ENCODE assay signal across 8 cellular contexts in the genomic region with DNA sequence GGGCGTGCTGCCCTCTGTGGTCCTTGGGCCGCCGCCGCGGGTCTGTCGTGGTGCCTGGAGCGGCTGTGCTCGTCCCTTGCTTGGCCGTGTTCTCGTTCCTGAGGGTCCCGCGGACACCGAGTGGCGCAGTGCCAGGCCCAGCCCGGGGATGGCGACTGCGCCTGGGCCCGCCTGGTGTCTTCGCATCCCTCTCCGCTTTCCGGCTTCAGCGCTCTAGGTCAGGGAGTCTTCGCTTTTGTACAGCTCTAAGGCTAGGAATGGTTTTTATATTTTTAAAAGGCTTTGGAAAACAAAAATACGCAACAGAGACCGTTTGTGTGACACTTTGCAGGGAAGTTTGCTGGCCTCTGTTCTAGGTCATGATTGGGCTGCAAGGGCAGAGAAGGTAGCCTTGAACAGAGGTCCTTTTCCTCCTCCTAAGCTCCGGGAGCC. TPM values are rescaled to one million over a fixed set of nuclear protein-coding genes. Genes with fewer than 3 reads are reported as not detected.
DNase-seq lines count a peak whose midpoint lies in the region; ATAC-seq and TF ChIP-seq lines count a peak whose summit lies in the region.

No MANE protein-coding gene starts in this region.

- peak overlapping the region; percentile 91 for H3K27ac Mint-ChIP-seq in stimulated activated memory B cell treated with anti-CD40 and anti-IgM and Interleukin-4, amounts not matched to agents 10 μg/mL and 1 μg/mL and 100 μg/mL, for 72 hours

- ATAC-seq in HG02798 (IDR thresholded peaks at IDR 0.05; ENCODE audit: poor library complexity, unreplicated experiment): peak; percentile 24
- ATAC-seq in stimulated activated memory B cell treated with anti-CD40 and anti-IgM and Interleukin-4, amounts not matched to agents 10 μg/mL and 1 μg/mL and 100 μg/mL, for 72 hours: peak; percentile 62

- H3K4me3 Mint-ChIP-seq in stimulated activated memory B cell treated with anti-CD40 and anti-IgM and Interleukin-4, amounts not matched to agents 10 μg/mL and 1 μg/mL and 100 μg/mL, for 72 hours: peak overlapping the region; percentile 87

- peak overlapping the region; percentile 83 for H3K27ac ChIP-seq in 22Rv1

- peaks cover 10% of the 10 kb centered on the region for H3K36me3 Mint-ChIP-seq in stimulated activated memory B cell treated with anti-CD40 and anti-IgM and Interleukin-4, amounts not matched to agents 10 μg/mL and 1 μg/mL and 100 μg/mL, for 72 hours

- H3K4me3 ChIP-seq in GM12864 (ENCODE audit: low read depth, low read length) (peak overlapping the region; percentile 82), kidney epithelial cell (ENCODE audit: low read depth, low read length) (peak overlapping the region; percentile 98)

- H3K36me3 ChIP-seq in kidney epithelial cell (ENCODE audit: control insufficient read depth, insufficient read depth, low read length): peaks cover 2% of the 10 kb centered on the region

- no peaks in the 10 kb centered on the region for H3K27me3 Mint-ChIP-seq in stimulated activated memory B cell treated with anti-CD40 and anti-IgM and Interleukin-4, amounts not matched to agents 10 μg/mL and 1 μg/mL and 100 μg/mL, for 72 hours

- no peaks in the 10 kb centered on the region for H3K27me3 ChIP-seq in kidney epithelial cell (ENCODE audit: control insufficient read depth, insufficient read depth, low read length)

- in situ Hi-C loops in T47D (cut with HindIII; ENCODE audit: low pct_unique_long_range_greater_than_20kb, low sequenced_read_pairs): no loop called here

- no peak for DNase-seq in GM12864 (ENCODE audit: low read depth)
- peak; percentile 21 for DNase-seq in NCI-H2171 treated with DMSO at 0.1 percent for 48 hours (lab: John Stamatoyannopoulos, UW)
- peak; percentile 31 to 39 for DNase-seq in T47D (ENCODE audit: low read depth in 1 of 2, low spot score in 1 of 2)
- no peak for DNase-seq in kidney epithelial cell (ENCODE audit: low read depth)
- no peak for DNase-seq in NCI-H2029 (lab: John Stamatoyannopoulos, UW)

- H3K4me1 Mint-ChIP-seq in stimulated activated memory B cell treated with anti-CD40 and anti-IgM and Interleukin-4, amounts not matched to agents 10 μg/mL and 1 μg/mL and 100 μg/mL, for 72 hours: peaks cover 59% of the 10 kb centered on the region

- no peaks in the 10 kb centered on the region for H3K9me3 Mint-ChIP-seq in stimulated activated memory B cell treated with anti-CD40 and anti-IgM and Interleukin-4, amounts not matched to agents 10 μg/mL and 1 μg/mL and 100 μg/mL, for 72 hours

- TF ChIP-seq CTCF in 22Rv1 (IDR thresholded peaks at IDR 0.05) (no peak), GM12864 (IDR thresholded peaks at IDR 0.05; ENCODE audit: low read depth, low read length, missing control alignments) (peak; percentile 2), kidney epithelial cell (IDR thresholded peaks at IDR 0.05; ENCODE audit: insufficient read depth, low read length, poor library complexity, severe bottlenecking) (no peak)

RNA-seq across cellular contexts. Expression of a gene that starts 0.7 kb away (rescaled TPM):
- 112 and 121 TPM in 2 replicates for total RNA-seq in kidney epithelial cell

Comparison
In these comparisons a context has a peak if more than half of its experiments do, and no peak if none do; other contexts are left out.
1. DNase-seq: peak in NCI-H2171 treated with DMSO at 0.1 percent for 48 hours (single experiment) and T47D (2 of 2); none in GM12864 (single experiment), kidney epithelial cell (single experiment) and NCI-H2029 (single experiment).